In the genomic region with DNA sequence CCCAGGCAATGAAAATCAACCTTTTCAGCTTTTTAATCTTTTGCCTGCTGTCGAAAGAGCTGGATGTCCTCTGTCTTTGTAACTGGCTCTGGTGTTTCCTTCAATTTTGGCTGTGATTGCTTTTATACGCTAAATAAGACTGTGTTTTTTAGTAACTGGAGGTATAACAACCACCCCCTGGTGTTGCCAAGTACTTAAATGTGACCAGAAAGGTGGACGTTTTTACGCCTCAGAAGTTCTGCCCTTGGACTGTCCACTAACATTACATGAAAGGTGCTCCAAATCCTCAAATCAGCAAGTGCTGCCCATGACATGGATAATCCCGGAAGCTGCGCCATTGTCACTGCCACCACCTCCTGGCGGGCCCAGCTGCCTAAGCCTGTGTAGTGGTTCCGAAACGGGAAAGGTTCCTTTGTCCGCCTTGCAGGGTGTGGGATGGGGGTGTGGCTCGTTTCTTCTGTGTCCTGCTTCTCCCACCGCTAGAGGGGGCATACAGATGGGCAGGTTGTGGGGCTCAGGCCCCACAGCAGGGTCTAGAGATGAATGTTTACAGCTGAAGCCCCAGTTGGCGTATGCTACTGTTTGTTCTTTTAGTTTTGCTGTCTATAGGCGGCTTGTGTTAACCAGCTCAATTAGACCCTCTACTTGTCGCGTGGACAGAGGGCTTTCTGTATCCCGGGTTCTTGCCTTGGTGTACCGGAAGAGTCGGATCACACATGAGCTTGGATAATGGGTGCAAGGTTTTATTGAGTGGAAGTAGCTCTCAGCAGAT, we compare ENCODE assay signal across 8 cellular contexts.
DNase-seq lines count a peak whose midpoint lies in the region; ATAC-seq and TF ChIP-seq lines count a peak whose summit lies in the region.

No MANE protein-coding gene starts in this region.

- H3K18ac ChIP-seq in H9 (ENCODE audit: insufficient read length, low read depth, low read length): no peak overlapping the region

- H2BK15ac ChIP-seq in H9 (ENCODE audit: low read depth, low read length): no peak overlapping the region

- H3K4me2 ChIP-seq in H9 (ENCODE audit: insufficient read depth, insufficient read length, low read length): no peak overlapping the region

- no peak for ATAC-seq in HG03342 (IDR thresholded peaks at IDR 0.05; ENCODE audit: unreplicated experiment)
- no peak for ATAC-seq in HG02884 (IDR thresholded peaks at IDR 0.05; ENCODE audit: unreplicated experiment)
- ATAC-seq in upper lobe of left lung (ENCODE audit: low FRiP score in 2 of 2): no peak

- peaks cover 10% of the 10 kb centered on the region for H3K27me3 Mint-ChIP-seq in H9 (ENCODE audit: low read depth)

- TF ChIP-seq POLR2A in upper lobe of left lung (IDR thresholded peaks at IDR 0.05): no peak

- H3K56ac ChIP-seq in H9 (ENCODE audit: insufficient read length, low read depth, low read length): no peak overlapping the region

- H3K36me3 ChIP-seq in BE2C (no peaks in the 10 kb centered on the region), SJCRH30 (no peaks in the 10 kb centered on the region), upper lobe of left lung (no peaks in the 10 kb centered on the region)

- TF ChIP-seq EP300 in upper lobe of left lung (IDR thresholded peaks at IDR 0.05): no peak

- H3K9ac ChIP-seq in H9 (ENCODE audit: extremely low read depth, insufficient read length, low read length): no peak overlapping the region

- H3K4me3 ChIP-seq in BE2C (ENCODE audit: low read depth, low read length): no peak overlapping the region
- H3K4me3 ChIP-seq in SJCRH30: 0 out of 2 replicates have a peak overlapping the region, but pooled peaks have one; percentile 7
- H3K4me3 ChIP-seq in upper lobe of left lung: no peak overlapping the region

- H2BK20ac ChIP-seq in H9 (ENCODE audit: low read depth, low read length, poor library complexity, severe bottlenecking): no peak overlapping the region

- no CpG with 5 or more reads among the region's 19 CpGs for WGBS in H9 (ENCODE audit: extremely low coverage, insufficient read length, low lambda C conversion rate)
- WGBS in upper lobe of left lung, 2 donors: 57 to 71% methylated on average over 19 of the region's 19 CpGs

- H2AFZ ChIP-seq in H9 (ENCODE audit: low read length): no peak overlapping the region

- H4K91ac ChIP-seq in H9 (ENCODE audit: insufficient read length, low read depth, low read length): no peak overlapping the region

- no peak overlapping the region for H2BK5ac ChIP-seq in H9 (ENCODE audit: insufficient read length, low read length)

- no peaks in the 10 kb centered on the region for H3K79me1 ChIP-seq in H9 (ENCODE audit: insufficient read depth, low read depth, low read length, poor library complexity, severe bottlenecking)

- no peak overlapping the region for H3K4ac ChIP-seq in H9 (ENCODE audit: low read depth, low read length)

- H2BK12ac ChIP-seq in H9 (ENCODE audit: insufficient read length, low read depth, low read length): no peak overlapping the region

- no peaks in the 10 kb centered on the region for H3K9me3 ChIP-seq in BE2C
- H3K9me3 ChIP-seq in H9 (ENCODE audit: control insufficient read depth, low read depth, low read length): no peaks in the 10 kb centered on the region
- no peaks in the 10 kb centered on the region for H3K9me3 ChIP-seq in SJCRH30 (replicated peaks)
- no peaks in the 10 kb centered on the region for H3K9me3 ChIP-seq in upper lobe of left lung

- no peak overlapping the region for H3K27ac Mint-ChIP-seq in H9

- no peak overlapping the region for H3K23ac ChIP-seq in H9 (ENCODE audit: insufficient read length, low read depth, low read length)

- no peaks in the 10 kb centered on the region for H3K36me3 Mint-ChIP-seq in H9 (ENCODE audit: insufficient read depth in 1 of 3, low read depth in 3 of 3)

- H2AK5ac ChIP-seq in H9 (ENCODE audit: insufficient read length, low read length): no peak overlapping the region

- H3K14ac ChIP-seq in H9 (ENCODE audit: insufficient read depth, low read length): no peak overlapping the region

- DNase-seq in BE2C (peak; percentile 84), H9 (peak; percentile 79), SJCRH30 (peak; percentile 68 to 77), germinal center (ENCODE audit: low spot score) (peak; percentile 36), upper lobe of left lung (no peak)
- DNase-seq in activated CD4-positive, CD25-positive, alpha-beta regulatory T cell (lab: John Stamatoyannopoulos, UW): no peak

- peak; percentile 89 for TF ChIP-seq CTCF in BE2C (IDR thresholded peaks at IDR 0.05; ENCODE audit: low read depth, low read length)
- TF ChIP-seq CTCF in H9 (conservative IDR thresholded peaks at IDR 0.05): peak; percentile 75
- TF ChIP-seq CTCF in upper lobe of left lung (IDR thresholded peaks at IDR 0.05): peak in 2 of 6 experiments; percentile 19 to 28

- H4K20me1 ChIP-seq in H9 (ENCODE audit: control insufficient read depth, insufficient read depth, insufficient read length): no peaks in the 10 kb centered on the region

- no peaks in the 10 kb centered on the region; a peak in 1 of 5 replicates for H3K9me3 Mint-ChIP-seq in H9

- H3T11ph ChIP-seq in H9 (ENCODE audit: low read length): no peak overlapping the region

- H3K27me3 ChIP-seq in BE2C (no peaks in the 10 kb centered on the region), H9 (ENCODE audit: insufficient read depth, low read length) (no peaks in the 10 kb centered on the region), SJCRH30 (no peaks in the 10 kb centered on the region), upper lobe of left lung (no peaks in the 10 kb centered on the region)

- no peak overlapping the region for H3K4me3 Mint-ChIP-seq in H9

- H3K4me1 Mint-ChIP-seq in H9: peaks cover 11 to 18% of the 10 kb centered on the region in 2 experiments

- H4K8ac ChIP-seq in H9 (replicated peaks; ENCODE audit: insufficient read length, low read depth, low read length): no peak overlapping the region

- no peak overlapping the region for H4K5ac ChIP-seq in H9 (ENCODE audit: insufficient read length, low read depth, low read length)

- H3K27ac ChIP-seq in H9 (ENCODE audit: insufficient read length, low read depth, low read length) (no peak overlapping the region), SJCRH30 (no peak overlapping the region), upper lobe of left lung (no peak overlapping the region)

- H3K4me1 ChIP-seq in BE2C (no peaks in the 10 kb centered on the region), H9 (ENCODE audit: insufficient read depth, low read length) (no peaks in the 10 kb centered on the region), SJCRH30 (no peaks in the 10 kb centered on the region; the same call in 1 of the 2 replicates), upper lobe of left lung (peaks cover 0 to 8% (median 4%) of the 10 kb centered on the region in 4 donors)

- H3K23me2 ChIP-seq in H9 (ENCODE audit: insufficient read length, low read depth, low read length, poor library complexity, severe bottlenecking): no peaks in the 10 kb centered on the region

- H3K79me2 ChIP-seq in H9 (ENCODE audit: insufficient read depth, low read length): no peaks in the 10 kb centered on the region

- H2BK120ac ChIP-seq in H9 (ENCODE audit: low read depth, low read length, poor library complexity, severe bottlenecking): no peak overlapping the region

Comparison
In these comparisons a context has a peak if more than half of its experiments do, and no peak if none do; other contexts are left out.
1. DNase-seq: peak in BE2C (single experiment), H9 (single experiment), SJCRH30 (2 of 2) and germinal center (single experiment); none in activated CD4-positive, CD25-positive, alpha-beta regulatory T cell (0 of 4) and upper lobe of left lung (0 of 2).